ENCODE assay signal across 12 cellular contexts in genomic region chr14:102957222-102957621, GRCh38. TPM values are rescaled to one million over a fixed set of nuclear protein-coding genes. Genes with fewer than 3 reads are reported as not detected.
"Had no signal": no experiment of that assay in that cellular context is flagged by ENCODE, and none has a peak within 500 bp of the region (broad histone marks: within the 10 kb centered on the region; RNA-seq: fewer than 3 reads in every experiment).

No MANE protein-coding gene starts in this region.

- H3K4me1 ChIP-seq: ascending aorta, heart right ventricle, parathyroid adenoma, tibial nerve had no signal

- DNase-seq: activated CD4-positive, alpha-beta T cell treated with anti-CD3 and anti-CD28 coated beads, Interleukin-2, amount 50 U/mL, for 4 hours; activated CD8-positive, alpha-beta memory T cell treated with anti-CD3 and anti-CD28 coated beads, Interleukin-2, amount 10 ng/mL, durations not matched to agents 7 days and 5 days; activated effector memory CD4-positive, alpha-beta T cell treated with anti-CD3 and anti-CD28 coated beads, Interleukin-2, amount 50 U/mL, for 16 hours; activated T-cell treated with anti-CD3 and anti-CD28 coated beads, Interleukin-2, amount 50 U/mL, for 24 hours; esophagus squamous epithelium; heart right ventricle; left ventricle myocardium inferior; mesenchymal stem cell had no signal

- H3K27ac ChIP-seq: ascending aorta, esophagus squamous epithelium, heart right ventricle, left ventricle myocardium inferior, neural progenitor cell, parathyroid adenoma, tibial nerve had no signal

- H3K27me3 ChIP-seq: ascending aorta, esophagus squamous epithelium, heart right ventricle, neural progenitor cell, tibial nerve had no signal

- H2AFZ ChIP-seq: neural progenitor cell, parathyroid adenoma had no signal

- H3K4me3 ChIP-seq: ascending aorta, esophagus squamous epithelium, heart right ventricle, left ventricle myocardium inferior, neural progenitor cell, tibial nerve had no signal

- H3K9ac ChIP-seq: neural progenitor cell, parathyroid adenoma had no signal

- H3K79me2 ChIP-seq: parathyroid adenoma had no signal

- H3K4me2 ChIP-seq: neural progenitor cell had no signal

- H3K9me3 ChIP-seq: ascending aorta, esophagus squamous epithelium, heart right ventricle, left ventricle myocardium inferior, tibial nerve had no signal

RNA-seq across cellular contexts. Expression of gene AMN, which starts 34.8 kb away (rescaled TPM):
- total RNA-seq: left ventricle myocardium inferior had no signal
